ENCODE assay signal across 17 cellular contexts in the genomic region with DNA sequence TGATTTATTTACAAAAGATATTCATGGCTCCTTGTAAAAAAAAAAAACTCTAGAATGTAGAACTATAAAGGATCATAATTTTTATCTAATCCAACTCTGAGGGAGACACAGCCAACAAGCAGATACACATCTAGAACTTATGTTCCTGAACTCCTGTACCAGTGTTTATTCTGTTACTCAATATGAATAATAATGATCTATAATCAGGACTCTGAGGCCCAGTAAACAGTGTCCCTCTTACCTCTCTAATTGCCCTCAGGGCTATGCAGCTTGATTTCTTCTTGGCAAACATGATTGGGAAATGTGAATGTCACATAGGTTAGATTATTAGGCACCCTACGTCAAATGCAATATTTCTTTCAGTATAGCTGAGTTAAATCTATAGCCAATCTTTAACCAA.
DNase-seq lines count a peak whose midpoint lies in the region; ATAC-seq, FAIRE-seq and TF ChIP-seq lines count a peak whose summit lies in the region.
"Had no signal": no experiment of that assay in that cellular context is flagged by ENCODE, and none has a peak within 500 bp of the region (broad histone marks: within the 10 kb centered on the region; RNA-seq: fewer than 3 reads in every experiment).

No MANE protein-coding gene starts in this region.

- no peak overlapping the region for H2BK15ac ChIP-seq in neuronal stem cell (ENCODE audit: low read length)

- no peak for ATAC-seq in natural killer cell treated with Interleukin-12 subunit alpha and Interleukin-12 subunit beta and Interleukin-15 and Interleukin-18, amount 100 ng/mL, for 72 hours
- ATAC-seq in natural killer cell (no peak), GM21515 (IDR thresholded peaks at IDR 0.05; ENCODE audit: unreplicated experiment) (no peak)
- ATAC-seq: A549, GM23338 had no signal

- H2BK120ac ChIP-seq in neuronal stem cell (ENCODE audit: low read depth, low read length), result no peak overlapping the region

- no peak overlapping the region for H3K23ac ChIP-seq in neuronal stem cell (ENCODE audit: low read depth, low read length, poor library complexity)

- no peak for FAIRE-seq in bronchial epithelial cell (lab: Jason Lieb, UNC)
- FAIRE-seq: A549, D721Med, GM12891, H54 had no signal

- H3K14ac ChIP-seq in neuronal stem cell (ENCODE audit: low read length), result no peak overlapping the region

- no peak overlapping the region for H3K9ac ChIP-seq in neuronal stem cell (ENCODE audit: low read depth, low read length, poor library complexity)

- H3K27ac Mint-ChIP-seq in natural killer cell treated with Interleukin-12 subunit alpha and Interleukin-12 subunit beta and Interleukin-15 and Interleukin-18, amount 100 ng/mL, for 72 hours, result peak overlapping the region; percentile 92 to 98
- no peak overlapping the region for H3K27ac Mint-ChIP-seq in natural killer cell
- no peak overlapping the region for H3K27ac Mint-ChIP-seq in progenitor cell of endocrine pancreas
- H3K27ac Mint-ChIP-seq: CD4-positive, alpha-beta T cell; GM23338 had no signal

- H3K27ac ChIP-seq in neuronal stem cell (replicated peaks; ENCODE audit: low read length), result no peak overlapping the region
- H3K27ac ChIP-seq: A549, C4-2B, HL-60 had no signal

- TF ChIP-seq CTCF in natural killer cell (IDR thresholded peaks at IDR 0.05) (no peak), bronchial epithelial cell (IDR thresholded peaks at IDR 0.05; ENCODE audit: insufficient read depth, low read length, severe bottlenecking) (no peak), progenitor cell of endocrine pancreas (IDR thresholded peaks at IDR 0.05; ENCODE audit: unreplicated experiment) (no peak)

- no peak overlapping the region for H2AK5ac ChIP-seq in neuronal stem cell (ENCODE audit: low read depth, low read length)

- H3K36me3 ChIP-seq in bronchial epithelial cell (ENCODE audit: control insufficient read depth, insufficient read depth, low read length) (no peaks in the 10 kb centered on the region), neuronal stem cell (replicated peaks in 1 of 2; ENCODE audit: control insufficient read depth in 2 of 2, insufficient read depth in 2 of 2, low read length in 2 of 2) (no peaks in the 10 kb centered on the region)

- no peak overlapping the region for H4K8ac ChIP-seq in neuronal stem cell (ENCODE audit: low read depth, low read length)

- H2BK12ac ChIP-seq in neuronal stem cell (ENCODE audit: low read length), result no peak overlapping the region

- no peak overlapping the region for H4K91ac ChIP-seq in neuronal stem cell (ENCODE audit: low read depth, low read length, poor library complexity)

- H3K4me1 ChIP-seq in neuronal stem cell (ENCODE audit: control insufficient read depth in 2 of 2, insufficient read depth in 1 of 2, low read depth in 1 of 2, low read length in 2 of 2), result peaks cover 0 to 9% of the 10 kb centered on the region in 2 donors
- H3K4me1 ChIP-seq: A549, Caco-2 had no signal

- H2AFZ ChIP-seq in neuronal stem cell (ENCODE audit: low read length), result peak overlapping the region; percentile 53
- H2AFZ ChIP-seq: GM23338 had no signal

- H3K9me3 Mint-ChIP-seq in natural killer cell treated with Interleukin-12 subunit alpha and Interleukin-12 subunit beta and Interleukin-15 and Interleukin-18, amount 100 ng/mL, for 72 hours, result peaks cover 11% of the 10 kb centered on the region
- H3K9me3 Mint-ChIP-seq in natural killer cell (no peaks in the 10 kb centered on the region), progenitor cell of endocrine pancreas (ENCODE audit: low read depth) (no peaks in the 10 kb centered on the region)
- H3K9me3 Mint-ChIP-seq: CD4-positive, alpha-beta T cell; GM23338 had no signal

- H3K4me3 ChIP-seq in bronchial epithelial cell (ENCODE audit: low read depth, low read length) (no peak overlapping the region), neuronal stem cell (ENCODE audit: low read length in 2 of 2) (no peak overlapping the region)
- H3K4me3 ChIP-seq: A549, GM23338 had no signal

- no peak for DNase-seq in natural killer cell treated with Interleukin-12 subunit alpha and Interleukin-12 subunit beta and Interleukin-15 and Interleukin-18, amount 100 ng/mL, for 72 hours (ENCODE audit: low spot score)
- DNase-seq in natural killer cell (no peak), bronchial epithelial cell (ENCODE audit: low read depth) (peak; percentile 5), neuronal stem cell (ENCODE audit: low spot score) (no peak), progenitor cell of endocrine pancreas (ENCODE audit: low spot score, unreplicated experiment) (no peak)
- DNase-seq: AML-193; Caco-2; CD4-positive, alpha-beta T cell; HCEC 1CT had no signal

- H3K79me1 ChIP-seq in neuronal stem cell (ENCODE audit: low read depth, low read length), result no peaks in the 10 kb centered on the region

- H3K27me3 ChIP-seq in bronchial epithelial cell (ENCODE audit: control insufficient read depth, insufficient read depth, low read length) (no peaks in the 10 kb centered on the region), neuronal stem cell (ENCODE audit: control insufficient read depth in 3 of 3, insufficient read depth in 3 of 3, low read depth in 1 of 3, low read length in 3 of 3) (no peaks in the 10 kb centered on the region)

- peak overlapping the region; percentile 59 for H3K4me3 Mint-ChIP-seq in natural killer cell treated with Interleukin-12 subunit alpha and Interleukin-12 subunit beta and Interleukin-15 and Interleukin-18, amount 100 ng/mL, for 72 hours
- H3K4me3 Mint-ChIP-seq in natural killer cell (no peak overlapping the region), progenitor cell of endocrine pancreas (ENCODE audit: low read depth) (no peak overlapping the region)
- H3K4me3 Mint-ChIP-seq: CD4-positive, alpha-beta T cell; GM23338 had no signal

- H3K4ac ChIP-seq in neuronal stem cell (ENCODE audit: low read length), result no peak overlapping the region

- intact Hi-C loops in natural killer cell (cut with micrococcal nuclease), result no loop called here

- H2BK5ac ChIP-seq in neuronal stem cell (ENCODE audit: low read length), result no peak overlapping the region

- no peak overlapping the region for H3K4me2 ChIP-seq in neuronal stem cell (ENCODE audit: insufficient read depth, low read length, poor library complexity, severe bottlenecking)
- H3K4me2 ChIP-seq: A549, GM23338 had no signal

- H3K27me3 Mint-ChIP-seq in natural killer cell treated with Interleukin-12 subunit alpha and Interleukin-12 subunit beta and Interleukin-15 and Interleukin-18, amount 100 ng/mL, for 72 hours, result no peaks in the 10 kb centered on the region
- H3K27me3 Mint-ChIP-seq in natural killer cell (ENCODE audit: low read depth in 2 of 2) (peaks cover 0 to 3% of the 10 kb centered on the region in 2 donors), progenitor cell of endocrine pancreas (no peaks in the 10 kb centered on the region)
- H3K27me3 Mint-ChIP-seq: CD4-positive, alpha-beta T cell had no signal

- no peak overlapping the region for H3K18ac ChIP-seq in neuronal stem cell (ENCODE audit: low read length)

- H3K36me3 Mint-ChIP-seq in natural killer cell treated with Interleukin-12 subunit alpha and Interleukin-12 subunit beta and Interleukin-15 and Interleukin-18, amount 100 ng/mL, for 72 hours, result peaks cover 35% of the 10 kb centered on the region
- no peaks in the 10 kb centered on the region for H3K36me3 Mint-ChIP-seq in natural killer cell
- no peaks in the 10 kb centered on the region for H3K36me3 Mint-ChIP-seq in progenitor cell of endocrine pancreas (ENCODE audit: insufficient read depth)

- WGBS in neuronal stem cell (ENCODE audit: extremely low coverage in 2 of 2, insufficient read length in 2 of 2, insufficient replicate concordance in 1 of 2), 2 donors, result no CpG with 5 or more reads among the region's 1 CpG

- peaks cover 56 to 69% of the 10 kb centered on the region in 2 donors for H3K4me1 Mint-ChIP-seq in natural killer cell treated with Interleukin-12 subunit alpha and Interleukin-12 subunit beta and Interleukin-15 and Interleukin-18, amount 100 ng/mL, for 72 hours (ENCODE audit: low read depth in 2 of 2)
- H3K4me1 Mint-ChIP-seq in natural killer cell (peaks cover 34 to 36% of the 10 kb centered on the region in 2 donors), progenitor cell of endocrine pancreas (ENCODE audit: low read depth) (peaks cover 5% of the 10 kb centered on the region)
- H3K4me1 Mint-ChIP-seq: GM23338 had no signal

- no peaks in the 10 kb centered on the region for H3K9me3 ChIP-seq in neuronal stem cell (replicated peaks in 1 of 2; ENCODE audit: control insufficient read depth in 2 of 2, insufficient read depth in 1 of 2, low read depth in 1 of 2, low read length in 2 of 2)
- H3K9me3 ChIP-seq: A549, Caco-2 had no signal

Comparison
In these comparisons a context has a peak if more than half of its experiments do, and no peak if none do; other contexts are left out.
1. H3K27ac Mint-ChIP-seq: peak in natural killer cell treated with Interleukin-12 subunit alpha and Interleukin-12 subunit beta and Interleukin-15 and Interleukin-18, amount 100 ng/mL, for 72 hours (2 of 2); none in natural killer cell (0 of 2) and progenitor cell of endocrine pancreas (single experiment).